16 cellular contexts compared by ENCODE assay signal in the genomic region with DNA sequence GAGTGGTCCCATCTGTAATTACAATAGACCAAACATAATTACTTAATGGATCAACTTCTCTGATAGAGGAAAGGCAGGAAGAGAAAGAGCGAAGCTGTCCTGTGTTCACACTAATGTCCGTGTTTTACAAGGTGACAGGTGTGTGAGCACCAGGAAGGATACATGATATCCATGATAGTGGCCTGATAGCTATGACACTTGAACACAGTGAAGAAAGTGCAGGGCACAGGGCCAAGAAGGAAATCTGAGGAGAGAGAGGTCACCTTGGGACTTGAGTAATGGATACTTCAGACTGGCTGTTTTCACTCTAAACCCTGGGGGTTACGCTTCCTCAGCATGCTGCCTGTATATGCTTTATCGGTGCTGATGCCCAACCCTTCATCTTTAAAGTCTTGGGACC. TPM values are rescaled to one million over a fixed set of nuclear protein-coding genes. Genes with fewer than 3 reads are reported as not detected.
"Had no signal": no experiment of that assay in that cellular context is flagged by ENCODE, and none has a peak within 500 bp of the region (broad histone marks: within the 10 kb centered on the region; RNA-seq: fewer than 3 reads in every experiment).

No MANE protein-coding gene starts in this region.

- H3K4me1 ChIP-seq: ascending aorta, prostate gland, upper lobe of left lung had no signal

- DNase-seq: activated CD4-positive, alpha-beta T cell treated with anti-CD3 and anti-CD28 coated beads for 1 hour; activated gamma-delta T cell; cerebellar nuclear complex; effector CD4-positive, alpha-beta T cell; mesenchymal stem cell; mucosa of descending colon; naive B cell; right cardiac atrium; stimulated activated CD4-positive, alpha-beta T cell treated with anti-CD3 and anti-CD28 coated beads, Interleukin-4, amount 100 ng/mL, for 24 hours; upper lobe of left lung; WERI-Rb-1 had no signal

- H3K36me3 ChIP-seq: prostate gland, upper lobe of left lung had no signal

- H3K9me3 ChIP-seq: prostate gland, upper lobe of left lung had no signal

- H3K4me3 ChIP-seq: ascending aorta, mucosa of descending colon, prostate gland, skin epidermis, thoracic aorta, upper lobe of left lung had no signal

- H3K27ac ChIP-seq: ascending aorta, prostate gland, skin epidermis, thoracic aorta, upper lobe of left lung, WERI-Rb-1 had no signal

- H3K27me3 ChIP-seq: ascending aorta, upper lobe of left lung had no signal

RNA-seq across cellular contexts. Expression of a gene that starts 58.4 kb away (rescaled TPM):
- total RNA-seq: osteoblast had no signal
